In genomic region chr1:32761253-32761877, GRCh38 we compare ENCODE assay signal across 8 cellular contexts. TPM values are rescaled to one million over a fixed set of nuclear protein-coding genes. Genes with fewer than 3 reads are reported as not detected.
DNase-seq lines count a peak whose midpoint lies in the region; ATAC-seq and TF ChIP-seq lines count a peak whose summit lies in the region.

No MANE protein-coding gene starts in this region.

- no peaks in the 10 kb centered on the region for H3K9me3 Mint-ChIP-seq in activated T-cell treated with anti-CD3 and anti-CD28 coated beads, Interleukin-2, amount 50 U/mL, for 4 hours

- H3K27me3 ChIP-seq in right atrium auricular region (no peaks in the 10 kb centered on the region), left ventricle myocardium inferior (ENCODE audit: low read depth) (no peaks in the 10 kb centered on the region)

- TF ChIP-seq CTCF in right atrium auricular region (IDR thresholded peaks at IDR 0.05) (no peak), left ventricle myocardium inferior (IDR thresholded peaks at IDR 0.05; ENCODE audit: borderline replicate concordance) (no peak)

- H3K4me1 ChIP-seq in right atrium auricular region (peaks cover 0 to 17% of the 10 kb centered on the region in 2 donors), left ventricle myocardium inferior (peaks cover 22% of the 10 kb centered on the region)

- intact Hi-C loops in left ventricle myocardium inferior (cut with micrococcal nuclease): no loop called here
- intact Hi-C loops in posterior vena cava (cut with DNase I): no loop called here

- DNase-seq in right atrium auricular region (ENCODE audit: low spot score): peak; percentile 81
- no peak for DNase-seq in left ventricle myocardium inferior
- DNase-seq in activated T-cell treated with anti-CD3 and anti-CD28 coated beads, Interleukin-2, amount 50 U/mL, for 4 hours: peak; percentile 30
- DNase-seq in islet precursor cell: peak; percentile 79
- peak; percentile 45 for DNase-seq in stromal cell of bone marrow (ENCODE audit: low read depth)
- DNase-seq in posterior vena cava (ENCODE audit: low spot score): no peak
- DNase-seq in NCI-H1417 treated with DMSO at 0.1 percent for 48 hours (lab: John Stamatoyannopoulos, UW): no peak

- H3K27me3 Mint-ChIP-seq in activated T-cell treated with anti-CD3 and anti-CD28 coated beads, Interleukin-2, amount 50 U/mL, for 4 hours (ENCODE audit: low read depth): no peaks in the 10 kb centered on the region

- no peaks in the 10 kb centered on the region for H3K36me3 ChIP-seq in right atrium auricular region
- no peaks in the 10 kb centered on the region for H3K36me3 ChIP-seq in left ventricle myocardium inferior

- H3K4me1 Mint-ChIP-seq in activated T-cell treated with anti-CD3 and anti-CD28 coated beads, Interleukin-2, amount 50 U/mL, for 4 hours (ENCODE audit: low read depth): peaks cover 25% of the 10 kb centered on the region

- H3K4me3 Mint-ChIP-seq in activated T-cell treated with anti-CD3 and anti-CD28 coated beads, Interleukin-2, amount 50 U/mL, for 4 hours: no peak overlapping the region

- H3K4me3 ChIP-seq in right atrium auricular region: no peak overlapping the region
- H3K4me3 ChIP-seq in left ventricle myocardium inferior: no peak overlapping the region

- H3K36me3 Mint-ChIP-seq in activated T-cell treated with anti-CD3 and anti-CD28 coated beads, Interleukin-2, amount 50 U/mL, for 4 hours (ENCODE audit: insufficient read depth): no peaks in the 10 kb centered on the region

- H3K9me3 ChIP-seq in right atrium auricular region: no peaks in the 10 kb centered on the region
- H3K9me3 ChIP-seq in left ventricle myocardium inferior (replicated peaks): no peaks in the 10 kb centered on the region

- H3K27ac ChIP-seq in right atrium auricular region: no peak overlapping the region
- no peak overlapping the region for H3K27ac ChIP-seq in left ventricle myocardium inferior (replicated peaks)

- ATAC-seq in activated T-cell treated with anti-CD3 and anti-CD28 coated beads, Interleukin-2, amount 50 U/mL, for 4 hours: peak; percentile 57 to 65
- no peak for ATAC-seq in GM21367 (IDR thresholded peaks at IDR 0.05; ENCODE audit: unreplicated experiment)

RNA-seq across cellular contexts. Expression of gene YARS1, which starts 55.8 kb away (rescaled TPM):
- total RNA-seq in right atrium auricular region: 10 to 100 TPM; 23.3 to 33.1 TPM
- total RNA-seq in left ventricle myocardium inferior: 35.5 TPM
- 100 to 1,000 TPM; 243 to 304 (median 264) TPM for total RNA-seq in activated T-cell treated with anti-CD3 and anti-CD28 coated beads, Interleukin-2, amount 50 U/mL, for 4 hours
- 10 to 100 TPM; 74.2 to 85.5 TPM for total RNA-seq in posterior vena cava

RNA-seq across cellular contexts. Expression of gene S100PBP, which starts 56.1 kb away (rescaled TPM):
- total RNA-seq in right atrium auricular region (10 to 100 TPM in 1 of 2 donors, 1 to 10 TPM in 1; 5.7 to 10.8 TPM), left ventricle myocardium inferior (11.1 TPM), posterior vena cava (10 to 100 TPM; 24.2 to 30.8 TPM)
- 10 to 100 TPM; 14.9 to 19.6 (median 15.8) TPM for total RNA-seq in activated T-cell treated with anti-CD3 and anti-CD28 coated beads, Interleukin-2, amount 50 U/mL, for 4 hours

RNA-seq across cellular contexts. Expression of gene SYNC, which starts 58.8 kb away (rescaled TPM):
- 10 to 100 TPM; 19.0 to 32.8 TPM for total RNA-seq in right atrium auricular region
- 16.2 TPM for total RNA-seq in left ventricle myocardium inferior
- not detected for total RNA-seq in activated T-cell treated with anti-CD3 and anti-CD28 coated beads, Interleukin-2, amount 50 U/mL, for 4 hours
- 100 to 1,000 TPM in 1 of 2 donors, 10 to 100 TPM in 1; 57.5 to 102 TPM for total RNA-seq in posterior vena cava

Comparison
In these comparisons a context has a peak if more than half of its experiments do, and no peak if none do; other contexts are left out.
1. DNase-seq: peak in right atrium auricular region (single experiment), activated T-cell treated with anti-CD3 and anti-CD28 coated beads, Interleukin-2, amount 50 U/mL, for 4 hours (single experiment), islet precursor cell (single experiment) and stromal cell of bone marrow (single experiment); none in left ventricle myocardium inferior (single experiment), posterior vena cava (single experiment) and NCI-H1417 treated with DMSO at 0.1 percent for 48 hours (single experiment).
2. RNA of gene SYNC, which starts 58.8 kb away (total RNA-seq): 57.5 to 102 TPM in posterior vena cava, 19.0 to 32.8 TPM in right atrium auricular region and 16.2 TPM in left ventricle myocardium inferior (single experiment); not detected in activated T-cell treated with anti-CD3 and anti-CD28 coated beads, Interleukin-2, amount 50 U/mL, for 4 hours; every median in the first group is over 10 times any median in the second.